ENCODE assay signal across 27 cellular contexts in the genomic region with DNA sequence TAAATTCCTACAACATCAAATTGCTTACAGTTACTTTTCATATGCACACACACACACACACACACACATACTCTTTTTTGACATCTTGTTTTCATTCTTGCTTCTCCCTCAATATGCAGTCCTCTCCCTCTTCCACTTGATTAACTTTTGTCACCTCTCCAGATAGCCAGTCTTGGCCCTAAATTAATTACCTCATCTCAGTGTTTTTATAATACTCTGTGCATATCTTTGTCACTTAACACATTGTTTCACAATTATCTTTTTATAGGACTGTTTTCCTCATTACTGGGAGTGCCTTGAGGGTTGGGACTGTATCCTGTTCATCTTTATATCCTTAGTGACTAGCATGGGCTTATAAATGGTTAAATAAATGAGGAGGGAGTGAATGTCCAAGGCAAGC. TPM values are rescaled to one million over a fixed set of nuclear protein-coding genes. Genes with fewer than 3 reads are reported as not detected.
DNase-seq lines count a peak whose midpoint lies in the region; FAIRE-seq and TF ChIP-seq lines count a peak whose summit lies in the region.
"Had no signal": no experiment of that assay in that cellular context is flagged by ENCODE, and none has a peak within 500 bp of the region (broad histone marks: within the 10 kb centered on the region; RNA-seq: fewer than 3 reads in every experiment).

No MANE protein-coding gene starts in this region.

- H3K27ac ChIP-seq in astrocyte (ENCODE audit: low read depth, low read length): no peak overlapping the region
- H3K27ac ChIP-seq in stomach smooth muscle (ENCODE audit: low read length): peak overlapping the region; percentile 3
- H3K27ac ChIP-seq: BLaER1 treated with 17β-estradiol and CSF1 and Interleukin-3, amounts not matched to agents 10 nM and 100 nM; cardiac muscle cell; WERI-Rb-1 had no signal

- no peaks in the 10 kb centered on the region for H3K79me2 ChIP-seq in astrocyte (ENCODE audit: insufficient read depth, low read length)

- H3K4me3 ChIP-seq in astrocyte (ENCODE audit: insufficient read depth, low read depth, low read length) (no peak overlapping the region), stomach smooth muscle (ENCODE audit: low read length in 2 of 2) (no peak overlapping the region)
- H3K4me3 ChIP-seq: BLaER1 treated with 17β-estradiol and CSF1 and Interleukin-3, amounts not matched to agents 10 nM and 100 nM; cardiac muscle cell; smooth muscle cell; testis had no signal

- H3K4me2 ChIP-seq in astrocyte (ENCODE audit: low read length): no peak overlapping the region
- H3K4me2 ChIP-seq: BLaER1 treated with 17β-estradiol and CSF1 and Interleukin-3, amounts not matched to agents 10 nM and 100 nM; smooth muscle cell had no signal

- H3K4me3 Mint-ChIP-seq in astrocyte (ENCODE audit: unreplicated experiment): no peak overlapping the region
- no peak overlapping the region for H3K4me3 Mint-ChIP-seq in activated naive CD4-positive, alpha-beta T cell treated with anti-CD3 and anti-CD28 coated beads, Interleukin-2, amount 10 ng/mL, durations not matched to agents 7 days and 5 days
- H3K4me3 Mint-ChIP-seq in progenitor cell of endocrine pancreas (ENCODE audit: low read depth): no peak overlapping the region
- H3K4me3 Mint-ChIP-seq: activated CD4-positive, alpha-beta T cell treated with anti-CD3 and anti-CD28 coated beads, Interleukin-2, amount 10 ng/mL, durations not matched to agents 24 days and 14 days; activated naive CD8-positive, alpha-beta T cell; effector memory CD8-positive, alpha-beta T cell; T-cell had no signal

- H3K9ac ChIP-seq in astrocyte (ENCODE audit: low read length) (no peak overlapping the region), stomach smooth muscle (ENCODE audit: low read length in 2 of 2) (peak overlapping the region in 1 of 2 donors; percentile 36)
- H3K9ac ChIP-seq: BLaER1 treated with 17β-estradiol and CSF1 and Interleukin-3, amounts not matched to agents 10 nM and 100 nM had no signal

- H3K4me1 ChIP-seq in astrocyte (ENCODE audit: insufficient read depth, low read length) (peaks cover 24% of the 10 kb centered on the region), stomach smooth muscle (ENCODE audit: control insufficient read depth, insufficient read depth, low read length) (peaks cover 51% of the 10 kb centered on the region)

- H3K9me3 Mint-ChIP-seq in astrocyte (ENCODE audit: unreplicated experiment) (no peaks in the 10 kb centered on the region), progenitor cell of endocrine pancreas (ENCODE audit: low read depth) (no peaks in the 10 kb centered on the region)
- no peaks in the 10 kb centered on the region for H3K9me3 Mint-ChIP-seq in activated naive CD4-positive, alpha-beta T cell treated with anti-CD3 and anti-CD28 coated beads, Interleukin-2, amount 10 ng/mL, durations not matched to agents 7 days and 5 days
- H3K9me3 Mint-ChIP-seq: activated CD4-positive, alpha-beta T cell treated with anti-CD3 and anti-CD28 coated beads, Interleukin-2, amount 10 ng/mL, durations not matched to agents 24 days and 14 days; effector memory CD8-positive, alpha-beta T cell; T-cell had no signal

- H3K27me3 ChIP-seq in astrocyte (ENCODE audit: insufficient read depth, low read length) (no peaks in the 10 kb centered on the region), stomach smooth muscle (ENCODE audit: control insufficient read depth in 1 of 2, insufficient read depth in 2 of 2, low read length in 2 of 2) (no peaks in the 10 kb centered on the region)
- H3K27me3 ChIP-seq: BLaER1 treated with 17β-estradiol and CSF1 and Interleukin-3, amounts not matched to agents 10 nM and 100 nM; cardiac muscle cell; testis had no signal

- H2AFZ ChIP-seq in astrocyte (ENCODE audit: low read depth, low read length): no peak overlapping the region

- CTCF ChIA-PET in activated naive CD4-positive, alpha-beta T cell treated with anti-CD3 and anti-CD28 coated beads, Interleukin-2, amount 10 ng/mL, durations not matched to agents 7 days and 5 days (lab: Charles Lee): no interaction called here

- H3K27me3 Mint-ChIP-seq in astrocyte (ENCODE audit: low read depth, unreplicated experiment) (no peaks in the 10 kb centered on the region), progenitor cell of endocrine pancreas (no peaks in the 10 kb centered on the region)
- H3K27me3 Mint-ChIP-seq in activated naive CD4-positive, alpha-beta T cell treated with anti-CD3 and anti-CD28 coated beads, Interleukin-2, amount 10 ng/mL, durations not matched to agents 7 days and 5 days: peaks cover 11% of the 10 kb centered on the region

- peaks cover 24% of the 10 kb centered on the region for H3K4me1 Mint-ChIP-seq in astrocyte (ENCODE audit: low read depth, unreplicated experiment)
- no peaks in the 10 kb centered on the region for H3K4me1 Mint-ChIP-seq in activated naive CD4-positive, alpha-beta T cell treated with anti-CD3 and anti-CD28 coated beads, Interleukin-2, amount 10 ng/mL, durations not matched to agents 7 days and 5 days
- peaks cover 2% of the 10 kb centered on the region for H3K4me1 Mint-ChIP-seq in progenitor cell of endocrine pancreas (ENCODE audit: low read depth)
- H3K4me1 Mint-ChIP-seq: activated CD4-positive, alpha-beta T cell treated with anti-CD3 and anti-CD28 coated beads, Interleukin-2, amount 10 ng/mL, durations not matched to agents 24 days and 14 days; T-cell had no signal

- H4K20me1 ChIP-seq in astrocyte (ENCODE audit: insufficient read depth, low read length): no peaks in the 10 kb centered on the region
- H4K20me1 ChIP-seq: BLaER1 treated with 17β-estradiol and CSF1 and Interleukin-3, amounts not matched to agents 10 nM and 100 nM had no signal

- no peaks in the 10 kb centered on the region for H3K36me3 Mint-ChIP-seq in astrocyte (ENCODE audit: low read depth, unreplicated experiment)
- H3K36me3 Mint-ChIP-seq in activated naive CD4-positive, alpha-beta T cell treated with anti-CD3 and anti-CD28 coated beads, Interleukin-2, amount 10 ng/mL, durations not matched to agents 7 days and 5 days: no peaks in the 10 kb centered on the region
- H3K36me3 Mint-ChIP-seq in progenitor cell of endocrine pancreas (ENCODE audit: insufficient read depth): no peaks in the 10 kb centered on the region
- H3K36me3 Mint-ChIP-seq: activated naive CD8-positive, alpha-beta T cell; T-cell had no signal

- H3K27ac Mint-ChIP-seq in astrocyte (ENCODE audit: unreplicated experiment) (no peak overlapping the region), progenitor cell of endocrine pancreas (no peak overlapping the region)
- no peak overlapping the region for H3K27ac Mint-ChIP-seq in activated naive CD4-positive, alpha-beta T cell treated with anti-CD3 and anti-CD28 coated beads, Interleukin-2, amount 10 ng/mL, durations not matched to agents 7 days and 5 days
- H3K27ac Mint-ChIP-seq: activated CD4-positive, alpha-beta T cell treated with anti-CD3 and anti-CD28 coated beads, Interleukin-2, amount 10 ng/mL, durations not matched to agents 24 days and 14 days; activated naive CD8-positive, alpha-beta T cell; effector memory CD8-positive, alpha-beta T cell; T-cell had no signal

- peak; percentile 9 for DNase-seq in M059J (ENCODE audit: low read depth)
- DNase-seq in astrocyte (ENCODE audit: low read depth): peak; percentile 59
- peak; percentile 13 for DNase-seq in glomerular visceral epithelial cell (ENCODE audit: extremely low spot score)
- DNase-seq in activated naive CD4-positive, alpha-beta T cell treated with anti-CD3 and anti-CD28 coated beads, Interleukin-2, amount 10 ng/mL, durations not matched to agents 7 days and 5 days: no peak
- DNase-seq in progenitor cell of endocrine pancreas (ENCODE audit: low spot score, unreplicated experiment): no peak
- no peak for DNase-seq in NOMO-1 treated with DMSO at 0.1 percent for 48 hours (lab: John Stamatoyannopoulos, UW; ENCODE audit: unreplicated experiment)
- DNase-seq: activated CD4-positive, alpha-beta T cell treated with anti-CD3 and anti-CD28 coated beads, Interleukin-2, amount 10 ng/mL, durations not matched to agents 24 days and 14 days; activated effector memory CD4-positive, alpha-beta T cell treated with Interleukin-2 at 50 U/mL for 16 hours; effector memory CD8-positive, alpha-beta T cell; erythroblast; foreskin fibroblast; GDM1; kidney; NCI-H1048; NCI-H1694; NCI-H510A; RPMI8226; stimulated activated CD4-positive, alpha-beta T cell treated with anti-CD3 and anti-CD28 coated beads, Interleukin-1b, Interleukin-23, amount 100 ng/mL, for 48 hours; stimulated activated naive CD8-positive, alpha-beta T cell treated with anti-CD3 and anti-CD28 coated beads, Interleukin-15, Interleukin-2, amounts not matched to agents 100 U/mL and 50 U/mL, for 24 hours; T-cell; testis; WERI-Rb-1 had no signal

- FAIRE-seq in astrocyte (lab: Jason Lieb, UNC): no peak
- FAIRE-seq: kidney had no signal

- H3K36me3 ChIP-seq in astrocyte (ENCODE audit: insufficient read depth, low read length): no peaks in the 10 kb centered on the region
- no peaks in the 10 kb centered on the region for H3K36me3 ChIP-seq in stomach smooth muscle (ENCODE audit: control insufficient read depth in 2 of 2, insufficient read depth in 2 of 2, low read length in 2 of 2)
- H3K36me3 ChIP-seq: BLaER1 treated with 17β-estradiol and CSF1 and Interleukin-3, amounts not matched to agents 10 nM and 100 nM; cardiac muscle cell; WERI-Rb-1 had no signal

- no peak for TF ChIP-seq CTCF in astrocyte (IDR thresholded peaks at IDR 0.05; ENCODE audit: insufficient read depth, low read depth, low read length)
- TF ChIP-seq CTCF in progenitor cell of endocrine pancreas (IDR thresholded peaks at IDR 0.05; ENCODE audit: unreplicated experiment): no peak

- H3K9me3 ChIP-seq in astrocyte (ENCODE audit: insufficient read depth, low read depth, low read length) (no peaks in the 10 kb centered on the region), stomach smooth muscle (ENCODE audit: control insufficient read depth in 2 of 2, low read length in 2 of 2) (no peaks in the 10 kb centered on the region)
- H3K9me3 ChIP-seq: BLaER1 treated with 17β-estradiol and CSF1 and Interleukin-3, amounts not matched to agents 10 nM and 100 nM; testis had no signal

RNA-seq across cellular contexts. Expression of gene SYNPO2, which starts 33.1 kb away (rescaled TPM):
- total RNA-seq in M059J (2014; rRNA removed; shearing (Covaris generic)): 0.52 and 0.69 TPM in 2 replicates
- total RNA-seq in astrocyte (4.2 and 4.7 TPM in 2 replicates), progenitor cell of endocrine pancreas (1.3 and 2.2 TPM in 2 replicates)

Comparison
In these comparisons a context has a peak if more than half of its experiments do, and no peak if none do; other contexts are left out.
1. DNase-seq: peak in M059J (single experiment), astrocyte (single experiment) and glomerular visceral epithelial cell (single experiment); none in activated naive CD4-positive, alpha-beta T cell treated with anti-CD3 and anti-CD28 coated beads, Interleukin-2, amount 10 ng/mL, durations not matched to agents 7 days and 5 days (single experiment), progenitor cell of endocrine pancreas (single experiment) and NOMO-1 treated with DMSO at 0.1 percent for 48 hours (single experiment).